Comparison of ENCODE assay signal across 8 cellular contexts in the genomic region with DNA sequence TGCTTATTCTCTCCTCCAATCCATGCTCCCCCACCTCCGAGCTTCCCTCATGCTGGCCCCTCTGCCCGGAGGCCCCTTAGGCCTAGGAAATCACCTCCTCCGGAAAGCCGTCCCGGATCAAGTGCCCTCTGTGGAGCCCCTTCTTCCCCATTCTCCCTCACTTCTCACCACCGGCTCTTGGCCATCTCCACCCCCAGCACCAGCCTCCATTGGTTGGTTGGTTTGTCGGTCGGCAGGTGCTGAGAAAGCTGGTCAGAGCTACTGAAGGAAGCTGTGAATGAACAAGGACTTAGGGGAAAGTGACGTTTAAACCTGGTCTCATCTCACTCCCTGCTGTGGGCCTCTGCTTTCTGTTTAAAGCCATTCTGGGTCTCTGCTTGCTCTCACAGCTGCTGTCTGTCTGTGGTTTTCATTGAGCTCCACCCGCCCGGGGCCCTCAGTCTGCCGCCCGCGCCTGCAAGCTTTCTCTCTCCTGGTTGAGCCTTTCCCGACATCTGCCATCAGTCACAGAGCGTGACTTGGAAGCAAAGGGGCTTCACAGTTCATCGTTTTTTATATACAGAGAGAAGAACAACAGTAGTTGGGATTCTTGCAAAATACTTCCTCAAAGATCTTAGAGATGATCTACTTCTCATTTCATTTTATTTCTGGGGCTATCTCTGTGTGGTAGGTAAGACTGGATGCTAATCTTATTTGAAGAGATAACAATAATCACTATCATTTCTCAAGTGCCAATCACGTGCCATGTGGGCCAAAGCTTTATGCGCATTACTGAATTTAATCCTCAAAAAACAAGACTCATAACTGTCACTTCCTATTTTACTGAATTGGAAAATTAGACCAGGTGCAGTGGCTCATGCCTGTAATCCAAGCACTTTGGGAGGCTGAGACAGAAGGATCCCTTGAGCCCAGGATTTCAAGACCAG.
A peak's percentile ranks its signal among the peaks of the same experiment; 100 is the strongest.
DNase-seq lines count a peak whose midpoint lies in the region; ATAC-seq and TF ChIP-seq lines count a peak whose summit lies in the region.

No MANE protein-coding gene starts in this region.

- H3K4me3 ChIP-seq in right atrium auricular region (no peak overlapping the region), endodermal cell (ENCODE audit: low read length) (no peak overlapping the region)

- H3K36me3 ChIP-seq in right atrium auricular region (no peaks in the 10 kb centered on the region), endodermal cell (ENCODE audit: control insufficient read depth, insufficient read depth, low read length) (no peaks in the 10 kb centered on the region)

- peaks cover 11% of the 10 kb centered on the region for H3K4me1 Mint-ChIP-seq in activated B cell treated with CpG ODN at 0.5 μM for 24 hours
- H3K4me1 Mint-ChIP-seq in endodermal cell, result peaks cover 22% of the 10 kb centered on the region

- H3K4me1 ChIP-seq in right atrium auricular region (peaks cover 0 to 19% of the 10 kb centered on the region in 2 donors), endodermal cell (ENCODE audit: control insufficient read depth, insufficient read depth, low read length) (no peaks in the 10 kb centered on the region)

- intact Hi-C loops in Right ventricle myocardium inferior (cut with DNase I) (no loop called here), activated B cell treated with CpG ODN at 0.5 μM for 24 hours (cut with micrococcal nuclease) (no loop called here)

- DNase-seq in Right ventricle myocardium inferior (ENCODE audit: missing footprints) (peak; percentile 76), right atrium auricular region (ENCODE audit: low spot score) (no peak), activated B cell treated with CpG ODN at 0.5 μM for 24 hours (no peak), endodermal cell (peak; percentile 65), COLO829 (ENCODE audit: low spot score) (no peak), G401 (ENCODE audit: low spot score) (no peak)
- peak; percentile 48 to 59 for DNase-seq in stimulated activated CD4-positive, alpha-beta T cell treated with anti-CD3 and anti-CD28 coated beads, Interleukin-4, amount 100 ng/mL, for 4 hours

- H3K27ac ChIP-seq in right atrium auricular region (no peak overlapping the region), endodermal cell (ENCODE audit: low read depth, low read length) (peak overlapping the region; percentile 97)

- CTCF ChIA-PET in activated B cell treated with CpG ODN at 0.5 μM for 24 hours (lab: Charles Lee), result interaction anchor here (0.9 to 1.2 kb wide), 2 partner anchors 12 to 312 kb away, joined by 3 read pairs; no protein-coding TSS in a partner anchor

- in situ Hi-C loops in G401 (cut with HindIII; ENCODE audit: low sequenced_read_pairs), result no loop called here

- H3K36me3 Mint-ChIP-seq in activated B cell treated with CpG ODN at 0.5 μM for 24 hours (ENCODE audit: low read depth) (no peaks in the 10 kb centered on the region), endodermal cell (ENCODE audit: low read depth) (no peaks in the 10 kb centered on the region)

- H3K27me3 ChIP-seq in right atrium auricular region (no peaks in the 10 kb centered on the region), endodermal cell (ENCODE audit: control insufficient read depth, insufficient read depth, low read length, poor library complexity, severe bottlenecking) (peaks cover 67% of the 10 kb centered on the region)

- H3K4me3 Mint-ChIP-seq in activated B cell treated with CpG ODN at 0.5 μM for 24 hours (peak overlapping the region; percentile 29), endodermal cell (no peak overlapping the region)

- no peaks in the 10 kb centered on the region for H3K9me3 Mint-ChIP-seq in activated B cell treated with CpG ODN at 0.5 μM for 24 hours
- no peaks in the 10 kb centered on the region for H3K9me3 Mint-ChIP-seq in endodermal cell

- H3K9me3 ChIP-seq in right atrium auricular region, result no peaks in the 10 kb centered on the region
- H3K9me3 ChIP-seq in endodermal cell (ENCODE audit: control insufficient read depth, low read length), result no peaks in the 10 kb centered on the region

- 59 to 74% methylated on average over 4 to 19 of the region's 19 CpGs for WGBS in endodermal cell (ENCODE audit: insufficient coverage in 1 of 2, insufficient read length in 1 of 2), 2 experiments

- peaks cover 52% of the 10 kb centered on the region for H3K27me3 Mint-ChIP-seq in activated B cell treated with CpG ODN at 0.5 μM for 24 hours
- H3K27me3 Mint-ChIP-seq in endodermal cell (ENCODE audit: insufficient read depth), result peaks cover 61% of the 10 kb centered on the region

- POLR2A ChIA-PET in activated B cell treated with CpG ODN at 0.5 μM for 24 hours (lab: Charles Lee), result interaction anchor here (0.5 kb wide), 1 partner anchor 335 kb away, joined by 7 read pairs; no protein-coding TSS in a partner anchor

- TF ChIP-seq CTCF in right atrium auricular region (IDR thresholded peaks at IDR 0.05) (no peak), activated B cell treated with CpG ODN at 0.5 μM for 24 hours (IDR thresholded peaks at IDR 0.05) (no peak), endodermal cell (conservative IDR thresholded peaks at IDR 0.05) (no peak)

- H3K9ac ChIP-seq in endodermal cell (ENCODE audit: extremely low read depth, low read length, poor library complexity, severe bottlenecking), result no peak overlapping the region

- H3K27ac Mint-ChIP-seq in activated B cell treated with CpG ODN at 0.5 μM for 24 hours (peak overlapping the region; percentile 38), endodermal cell (peak overlapping the region; percentile 59)

- ATAC-seq in Right ventricle myocardium inferior (peak; percentile 17), HG03575 (IDR thresholded peaks at IDR 0.05; ENCODE audit: extremely low read depth, insufficient number of reproducible peaks, low FRiP score, unreplicated experiment) (peak; percentile 46), activated B cell treated with CpG ODN at 0.5 μM for 24 hours (ENCODE audit: low read depth) (peak; percentile 14)

Comparison
In these comparisons a context has a peak if more than half of its experiments do, and no peak if none do; other contexts are left out.
1. DNase-seq: peak in Right ventricle myocardium inferior (single experiment), endodermal cell (single experiment) and stimulated activated CD4-positive, alpha-beta T cell treated with anti-CD3 and anti-CD28 coated beads, Interleukin-4, amount 100 ng/mL, for 4 hours (2 of 2); none in right atrium auricular region (single experiment), activated B cell treated with CpG ODN at 0.5 μM for 24 hours (single experiment), COLO829 (single experiment) and G401 (single experiment).
2. Peak in every context shown above with its lines, with median percentiles within 50 percentile points of each other: ATAC-seq.